ENCODE assay signal across 28 cellular contexts in genomic region chr12:94971923-94972322, GRCh38.
"Had no signal": no experiment of that assay in that cellular context is flagged by ENCODE, and none has a peak within 500 bp of the region (broad histone marks: within the 10 kb centered on the region; RNA-seq: fewer than 3 reads in every experiment).

No MANE protein-coding gene starts in this region.

- H3K27ac Mint-ChIP-seq: activated CD4-positive, alpha-beta memory T cell treated with anti-CD3 and anti-CD28 coated beads, Interleukin-2, amount 10 ng/mL, durations not matched to agents 7 days and 5 days; activated CD4-positive, alpha-beta T cell treated with anti-CD3 and anti-CD28 coated beads, Interleukin-2, amount 10 ng/mL, durations not matched to agents 7 days and 5 days; activated naive CD4-positive, alpha-beta T cell treated with anti-CD3 and anti-CD28 coated beads for 36 hours; activated naive CD8-positive, alpha-beta T cell treated with anti-CD3 and anti-CD28 coated beads, Interleukin-2, amount 10 ng/mL, durations not matched to agents 7 days and 5 days; activated T-cell treated with anti-CD3 and anti-CD28 coated beads, Interleukin-2, amount 50 U/mL, for 24 hours; activated T-cell treated with anti-CD3 and anti-CD28 coated beads, Interleukin-2, amount 50 U/mL, for 72 hours; WTC11 had no signal

- ATAC-seq: activated naive CD4-positive, alpha-beta T cell treated with anti-CD3 and anti-CD28 coated beads, Interleukin-2, amount 50 U/mL, for 72 hours; activated T-cell treated with anti-CD3 and anti-CD28 coated beads, Interleukin-2, amount 50 U/mL, for 72 hours; gastroesophageal sphincter; WTC11 had no signal

- H3K4me3 Mint-ChIP-seq: activated CD4-positive, alpha-beta memory T cell treated with anti-CD3 and anti-CD28 coated beads, Interleukin-2, amount 10 ng/mL, durations not matched to agents 7 days and 5 days; activated CD4-positive, alpha-beta T cell treated with anti-CD3 and anti-CD28 coated beads, Interleukin-2, amount 10 ng/mL, durations not matched to agents 7 days and 5 days; activated naive CD4-positive, alpha-beta T cell treated with anti-CD3 and anti-CD28 coated beads for 36 hours; activated naive CD8-positive, alpha-beta T cell treated with anti-CD3 and anti-CD28 coated beads, Interleukin-2, amount 10 ng/mL, durations not matched to agents 7 days and 5 days; activated T-cell treated with anti-CD3 and anti-CD28 coated beads, Interleukin-2, amount 50 U/mL, for 24 hours; activated T-cell treated with anti-CD3 and anti-CD28 coated beads, Interleukin-2, amount 50 U/mL, for 72 hours; brain; WTC11 had no signal

- H3K36me3 ChIP-seq: breast epithelium, cardiac muscle cell had no signal

- H3K9me3 ChIP-seq: ascending aorta, breast epithelium, colonic mucosa, esophagus squamous epithelium, gastroesophageal sphincter had no signal

- H3K27me3 ChIP-seq: ascending aorta, breast epithelium, cardiac muscle cell, colonic mucosa, esophagus squamous epithelium, gastroesophageal sphincter had no signal

- H3K4me3 ChIP-seq: ascending aorta, breast epithelium, cardiac muscle cell, colonic mucosa, esophagus squamous epithelium, gastroesophageal sphincter had no signal

- DNase-seq: activated CD4-positive, alpha-beta memory T cell treated with anti-CD3 and anti-CD28 coated beads, Interleukin-2, amount 10 ng/mL, durations not matched to agents 7 days and 5 days; activated CD4-positive, alpha-beta T cell treated with anti-CD3 and anti-CD28 coated beads for 1 hour; activated CD4-positive, alpha-beta T cell treated with anti-CD3 and anti-CD28 coated beads for 4 hours; activated CD4-positive, alpha-beta T cell treated with anti-CD3 and anti-CD28 coated beads, Interleukin-2, amount 10 ng/mL, durations not matched to agents 7 days and 5 days; activated CD4-positive, alpha-beta T cell treated with anti-CD3 and anti-CD28 coated beads, Interleukin-2, amount 50 U/mL, for 4 hours; activated CD8-positive, alpha-beta memory T cell treated with anti-CD3 and anti-CD28 coated beads, Interleukin-2, amount 50 U/mL, for 48 hours; activated effector memory CD4-positive, alpha-beta T cell treated with Interleukin-2 at 50 U/mL for 16 hours; activated gamma-delta T cell treated with Interleukin-2 at 50 U/mL for 16 hours; activated naive CD4-positive, alpha-beta T cell treated with anti-CD3 and anti-CD28 coated beads for 36 hours; activated naive CD8-positive, alpha-beta T cell treated with anti-CD3 and anti-CD28 coated beads, Interleukin-2, amount 10 ng/mL, durations not matched to agents 7 days and 5 days; activated T-cell treated with anti-CD3 and anti-CD28 coated beads for 4 hours; activated T-cell treated with anti-CD3 and anti-CD28 coated beads, Interleukin-2, amount 50 U/mL, for 24 hours; activated T-cell treated with anti-CD3 and anti-CD28 coated beads, Interleukin-2, amount 50 U/mL, for 72 hours; central memory CD4-positive, alpha-beta T cell; cerebellar nuclear complex; colonic mucosa; effector CD8-positive, alpha-beta T cell; esophagus squamous epithelium; foreskin melanocyte; T-helper 2 cell had no signal

- H3K27me3 Mint-ChIP-seq: activated CD4-positive, alpha-beta memory T cell treated with anti-CD3 and anti-CD28 coated beads, Interleukin-2, amount 10 ng/mL, durations not matched to agents 7 days and 5 days; activated CD4-positive, alpha-beta T cell treated with anti-CD3 and anti-CD28 coated beads, Interleukin-2, amount 10 ng/mL, durations not matched to agents 7 days and 5 days; activated naive CD8-positive, alpha-beta T cell treated with anti-CD3 and anti-CD28 coated beads, Interleukin-2, amount 10 ng/mL, durations not matched to agents 7 days and 5 days; activated T-cell treated with anti-CD3 and anti-CD28 coated beads, Interleukin-2, amount 50 U/mL, for 24 hours; brain had no signal

- H3K9me3 Mint-ChIP-seq: activated CD4-positive, alpha-beta memory T cell treated with anti-CD3 and anti-CD28 coated beads, Interleukin-2, amount 10 ng/mL, durations not matched to agents 7 days and 5 days; activated CD4-positive, alpha-beta T cell treated with anti-CD3 and anti-CD28 coated beads, Interleukin-2, amount 10 ng/mL, durations not matched to agents 7 days and 5 days; activated naive CD4-positive, alpha-beta T cell treated with anti-CD3 and anti-CD28 coated beads for 36 hours; activated naive CD4-positive, alpha-beta T cell treated with anti-CD3 and anti-CD28 coated beads, Interleukin-2, amount 50 U/mL, for 72 hours; activated T-cell treated with anti-CD3 and anti-CD28 coated beads, Interleukin-2, amount 50 U/mL, for 24 hours; activated T-cell treated with anti-CD3 and anti-CD28 coated beads, Interleukin-2, amount 50 U/mL, for 72 hours; brain; WTC11 had no signal

- H3K27ac ChIP-seq: ascending aorta, breast epithelium, cardiac muscle cell, colonic mucosa, epithelial cell of prostate, esophagus squamous epithelium, gastroesophageal sphincter had no signal

- H3K4me1 ChIP-seq: ascending aorta, breast epithelium, colonic mucosa, esophagus squamous epithelium, gastroesophageal sphincter had no signal

- H3K4me1 Mint-ChIP-seq: activated CD4-positive, alpha-beta memory T cell treated with anti-CD3 and anti-CD28 coated beads, Interleukin-2, amount 10 ng/mL, durations not matched to agents 7 days and 5 days; activated CD4-positive, alpha-beta T cell treated with anti-CD3 and anti-CD28 coated beads, Interleukin-2, amount 10 ng/mL, durations not matched to agents 7 days and 5 days; activated naive CD8-positive, alpha-beta T cell treated with anti-CD3 and anti-CD28 coated beads, Interleukin-2, amount 10 ng/mL, durations not matched to agents 7 days and 5 days; WTC11 had no signal
